In genomic region chr1:244659694-244660093, GRCh38 we compare ENCODE assay signal across 20 cellular contexts. TPM values are rescaled to one million over a fixed set of nuclear protein-coding genes. Genes with fewer than 3 reads are reported as not detected.
A peak's percentile ranks its signal among the peaks of the same experiment; 100 is the strongest.
DNase-seq lines count a peak whose midpoint lies in the region; ATAC-seq, FAIRE-seq and TF ChIP-seq lines count a peak whose summit lies in the region.
"Had no signal": no experiment of that assay in that cellular context is flagged by ENCODE, and none has a peak within 500 bp of the region (broad histone marks: within the 10 kb centered on the region; RNA-seq: fewer than 3 reads in every experiment).

No MANE protein-coding gene starts in this region.

- H3K4me1 ChIP-seq in CD4-positive, CD25-positive, alpha-beta regulatory T cell (ENCODE audit: control insufficient read depth, insufficient read depth, low read length, poor library complexity, severe bottlenecking): peaks cover 16% of the 10 kb centered on the region
- H3K4me1 ChIP-seq in OCI-LY1 (ENCODE audit: insufficient read depth, low read length, severe bottlenecking): peaks cover 77% of the 10 kb centered on the region
- peaks cover 27 to 55% of the 10 kb centered on the region in 2 donors for H3K4me1 ChIP-seq in left lung
- peaks cover 6 to 26% (median 14%) of the 10 kb centered on the region in 3 donors for H3K4me1 ChIP-seq in pancreas
- H3K4me1 ChIP-seq in Peyer's patch: peaks cover 0 to 19% (median under 1%) of the 10 kb centered on the region in 4 donors
- H3K4me1 ChIP-seq in endodermal cell (ENCODE audit: control insufficient read depth, insufficient read depth, low read length): peaks cover 5% of the 10 kb centered on the region

- H3K4me3 Mint-ChIP-seq in CD4-positive, CD25-positive, alpha-beta regulatory T cell: no peak overlapping the region
- H3K4me3 Mint-ChIP-seq in endodermal cell: no peak overlapping the region
- H3K4me3 Mint-ChIP-seq: CD8-positive, alpha-beta memory T cell; HFFc6 had no signal

- H2AFZ ChIP-seq in OCI-LY1 (ENCODE audit: low read length): no peak overlapping the region

- H3F3A ChIP-seq in OCI-LY1 (ENCODE audit: insufficient read depth, low read length): no peaks in the 10 kb centered on the region

- H3K9me3 ChIP-seq in CD4-positive, CD25-positive, alpha-beta regulatory T cell (ENCODE audit: control insufficient read depth in 2 of 2, low read length in 2 of 2): no peaks in the 10 kb centered on the region
- H3K9me3 ChIP-seq in OCI-LY1 (ENCODE audit: low read length): 0 out of 2 replicates have a peak, but pooled peaks cover 5% of the 10 kb centered on the region
- no peaks in the 10 kb centered on the region for H3K9me3 ChIP-seq in left lung
- no peaks in the 10 kb centered on the region for H3K9me3 ChIP-seq in pancreas
- no peaks in the 10 kb centered on the region for H3K9me3 ChIP-seq in Peyer's patch
- H3K9me3 ChIP-seq in endodermal cell (ENCODE audit: control insufficient read depth, low read length): peaks cover 16% of the 10 kb centered on the region

- H3K4me3 ChIP-seq in CD4-positive, CD25-positive, alpha-beta regulatory T cell (ENCODE audit: low read depth, low read length): no peak overlapping the region
- no peak overlapping the region for H3K4me3 ChIP-seq in OCI-LY1 (ENCODE audit: low read depth, low read length, poor library complexity, severe bottlenecking)
- H3K4me3 ChIP-seq in left lung: no peak overlapping the region
- no peak overlapping the region for H3K4me3 ChIP-seq in pancreas
- H3K4me3 ChIP-seq in Peyer's patch: no peak overlapping the region
- H3K4me3 ChIP-seq in endodermal cell (ENCODE audit: low read length): no peak overlapping the region
- H3K4me3 ChIP-seq: BLaER1 had no signal

- peaks cover 89% of the 10 kb centered on the region for H3K79me2 ChIP-seq in OCI-LY1 (ENCODE audit: insufficient read depth, low read length)

- H3K27ac ChIP-seq in CD4-positive, CD25-positive, alpha-beta regulatory T cell (ENCODE audit: insufficient read depth, low read length, poor library complexity, severe bottlenecking): no peak overlapping the region
- H3K27ac ChIP-seq in OCI-LY1 (ENCODE audit: low read depth, low read length, poor library complexity, severe bottlenecking) (peak overlapping the region; percentile 60), left lung (peak overlapping the region; percentile 50 to 74), pancreas (no peak overlapping the region), Peyer's patch (no peak overlapping the region), endodermal cell (ENCODE audit: low read depth, low read length) (no peak overlapping the region)
- H3K27ac ChIP-seq: BLaER1 had no signal

- peaks cover 12 to 46% (median 35%) of the 10 kb centered on the region in 4 donors for H3K4me1 Mint-ChIP-seq in CD4-positive, CD25-positive, alpha-beta regulatory T cell
- peaks cover 22% of the 10 kb centered on the region for H3K4me1 Mint-ChIP-seq in endodermal cell

- H3K27me3 ChIP-seq in CD4-positive, CD25-positive, alpha-beta regulatory T cell (ENCODE audit: control insufficient read depth, insufficient read depth, low read length): no peaks in the 10 kb centered on the region
- no peaks in the 10 kb centered on the region for H3K27me3 ChIP-seq in OCI-LY1 (ENCODE audit: insufficient read depth, low read length)
- H3K27me3 ChIP-seq in left lung: no peaks in the 10 kb centered on the region
- no peaks in the 10 kb centered on the region for H3K27me3 ChIP-seq in pancreas
- no peaks in the 10 kb centered on the region for H3K27me3 ChIP-seq in Peyer's patch
- H3K27me3 ChIP-seq in endodermal cell (ENCODE audit: control insufficient read depth, insufficient read depth, low read length, poor library complexity, severe bottlenecking): no peaks in the 10 kb centered on the region
- H3K27me3 ChIP-seq: BLaER1 had no signal

- peak overlapping the region in 2 of 3 donors; percentile 9 to 13 for H3K27ac Mint-ChIP-seq in CD4-positive, CD25-positive, alpha-beta regulatory T cell
- no peak overlapping the region for H3K27ac Mint-ChIP-seq in endodermal cell
- H3K27ac Mint-ChIP-seq: HFFc6 had no signal

- H4K20me1 ChIP-seq in OCI-LY1 (ENCODE audit: insufficient read depth, low read length): no peaks in the 10 kb centered on the region

- H3K4me2 ChIP-seq in OCI-LY1 (ENCODE audit: low read length): no peak overlapping the region; the same call in 1 of the 2 replicates
- H3K4me2 ChIP-seq: BLaER1 had no signal

- H3K9ac ChIP-seq in OCI-LY1 (ENCODE audit: low read length): no peak overlapping the region; the same call in 1 of the 2 replicates
- H3K9ac ChIP-seq in endodermal cell (ENCODE audit: extremely low read depth, low read length, poor library complexity, severe bottlenecking): no peak overlapping the region
- H3K9ac ChIP-seq: BLaER1 had no signal

- TF ChIP-seq CTCF in OCI-LY1 (IDR thresholded peaks at IDR 0.05; ENCODE audit: low read length) (no peak), left lung (IDR thresholded peaks at IDR 0.05) (no peak), pancreas (IDR thresholded peaks at IDR 0.05) (no peak), Peyer's patch (IDR thresholded peaks at IDR 0.05) (no peak), endodermal cell (conservative IDR thresholded peaks at IDR 0.05) (no peak)

- 27 to 28% methylated on average over 3 of the region's 3 CpGs for WGBS in pancreas, 2 donors
- 90 to 99% methylated on average over 2 to 3 of the region's 3 CpGs for WGBS in endodermal cell (ENCODE audit: insufficient coverage in 1 of 2, insufficient read length in 1 of 2), 2 experiments

- peaks cover 30% of the 10 kb centered on the region for H3K36me3 Mint-ChIP-seq in CD4-positive, CD25-positive, alpha-beta regulatory T cell
- H3K36me3 Mint-ChIP-seq in endodermal cell (ENCODE audit: low read depth): peaks cover 47% of the 10 kb centered on the region

- no peaks in the 10 kb centered on the region for H3K9me3 Mint-ChIP-seq in CD4-positive, CD25-positive, alpha-beta regulatory T cell
- peaks cover 3% of the 10 kb centered on the region for H3K9me3 Mint-ChIP-seq in endodermal cell
- H3K9me3 Mint-ChIP-seq: CD8-positive, alpha-beta memory T cell; HFFc6 had no signal

- DNase-seq in CD4-positive, CD25-positive, alpha-beta regulatory T cell: no peak
- no peak for DNase-seq in left lung
- DNase-seq in pancreas: no peak
- no peak for DNase-seq in Peyer's patch
- no peak for DNase-seq in endodermal cell
- DNase-seq: CD8-positive, alpha-beta memory T cell; DMS 273 treated with DMSO at 0.1 percent for 48 hours; EL; HFFc6; NCI-H1105 treated with DMSO at 0.1 percent for 48 hours; NCI-H1694 treated with DMSO at 0.1 percent for 48 hours; NCI-H226; NCI-H524 treated with DMSO at 0.1 percent for 48 hours; RPMI8226; SIG-M5 had no signal

- H3K27me3 Mint-ChIP-seq in CD4-positive, CD25-positive, alpha-beta regulatory T cell: no peaks in the 10 kb centered on the region
- no peaks in the 10 kb centered on the region for H3K27me3 Mint-ChIP-seq in endodermal cell (ENCODE audit: insufficient read depth)
- H3K27me3 Mint-ChIP-seq: CD8-positive, alpha-beta memory T cell had no signal

- peaks cover 8% of the 10 kb centered on the region for H3K36me3 ChIP-seq in CD4-positive, CD25-positive, alpha-beta regulatory T cell (ENCODE audit: control insufficient read depth, insufficient read depth, low read length)
- H3K36me3 ChIP-seq in OCI-LY1 (ENCODE audit: insufficient read depth, low read length): peaks cover 58% of the 10 kb centered on the region
- H3K36me3 ChIP-seq in left lung: peaks cover 0 to 13% of the 10 kb centered on the region in 2 donors
- H3K36me3 ChIP-seq in pancreas: no peaks in the 10 kb centered on the region
- no peaks in the 10 kb centered on the region for H3K36me3 ChIP-seq in Peyer's patch
- peaks cover 34% of the 10 kb centered on the region for H3K36me3 ChIP-seq in endodermal cell (ENCODE audit: control insufficient read depth, insufficient read depth, low read length)

- ATAC-seq in CD4-positive, CD25-positive, alpha-beta regulatory T cell (ENCODE audit: low read depth in 2 of 2): no peak
- ATAC-seq in left lung (peak; percentile 76), pancreas (peak in 3 of 4 donors; percentile 35 to 64 (median 51)), HG02798 (IDR thresholded peaks at IDR 0.05; ENCODE audit: poor library complexity, unreplicated experiment) (no peak), HG03565 (IDR thresholded peaks at IDR 0.05; ENCODE audit: unreplicated experiment) (no peak)

- TF ChIP-seq POLR2A in Peyer's patch (IDR thresholded peaks at IDR 0.05): no peak

- FAIRE-seq in pancreas (lab: Jason Lieb, UNC): no peak
- FAIRE-seq: H1 had no signal

- no peaks in the 10 kb centered on the region for H3K9me2 ChIP-seq in OCI-LY1 (ENCODE audit: low read depth, low read length)

- intact Hi-C loops in left lung (cut with DNase I) (no loop called here), pancreas (cut with DNase I) (no loop called here)

RNA-seq across cellular contexts. Expression of gene DESI2, which starts 6.8 kb away (rescaled TPM):
- 21.1 TPM for total RNA-seq in CD4-positive, CD25-positive, alpha-beta regulatory T cell
- 10 to 100 TPM; 15.6 to 23.7 (median 17.8) TPM for polyA plus RNA-seq in CD4-positive, CD25-positive, alpha-beta regulatory T cell
- total RNA-seq in left lung: 10 to 100 TPM; 48.3 to 50.7 TPM
- total RNA-seq in pancreas: 10 to 100 TPM in 1 of 6 donors, 1 to 10 TPM in 5; 4.9 to 13.2 (median 8.1) TPM
- 1 to 10 TPM; 5.1 to 5.3 TPM for polyA plus RNA-seq in pancreas
- 10 to 100 TPM; 19.8 to 41.0 (median 25.7) TPM for total RNA-seq in Peyer's patch
- total RNA-seq in endodermal cell: 10 to 100 TPM; 50.0 to 50.2 TPM
- polyA plus RNA-seq in endodermal cell (2013, experiment 1 of 2): 47.3 TPM
- 48.9 TPM for polyA plus RNA-seq in endodermal cell (2013, experiment 2 of 2)

Comparison
In these comparisons a context has a peak if more than half of its experiments do, and no peak if none do; other contexts are left out.
1. ATAC-seq: peak in left lung (single experiment) and pancreas (3 of 4); none in CD4-positive, CD25-positive, alpha-beta regulatory T cell (0 of 2), HG02798 (single experiment) and HG03565 (single experiment).
2. H3K27ac ChIP-seq: peak in OCI-LY1 (single experiment) and left lung (2 of 2); none in CD4-positive, CD25-positive, alpha-beta regulatory T cell (single experiment), pancreas (0 of 4), Peyer's patch (0 of 4) and endodermal cell (single experiment).